ENCODE assay signal across 17 cellular contexts in genomic region chr22:46454910-46455269, GRCh38.
DNase-seq lines count a peak whose midpoint lies in the region; ATAC-seq, FAIRE-seq and TF ChIP-seq lines count a peak whose summit lies in the region.
"Had no signal": no experiment of that assay in that cellular context is flagged by ENCODE, and none has a peak within 500 bp of the region (broad histone marks: within the 10 kb centered on the region; RNA-seq: fewer than 3 reads in every experiment).

No MANE protein-coding gene starts in this region.

- H3K27ac Mint-ChIP-seq in WTC11 = peak overlapping the region; percentile 66; the same call in 1 of the 2 replicates
- H3K27ac Mint-ChIP-seq in T-helper 2 cell treated with Interferon-gamma antibody and Interleukin-4, amounts not matched to agents 5 μg/mL and 100 μg/mL, for 36 hours = no peak overlapping the region
- H3K27ac Mint-ChIP-seq: activated CD8-positive, alpha-beta T cell treated with anti-CD3 and anti-CD28 coated beads, Interleukin-2, amount 10 ng/mL, durations not matched to agents 7 days and 5 days; activated naive CD8-positive, alpha-beta T cell treated with anti-CD3 and anti-CD28 coated beads, Interleukin-2, amount 10 ng/mL, durations not matched to agents 7 days and 5 days had no signal

- H3K4me2 ChIP-seq in IMR-90 (ENCODE audit: low read depth, low read length) (no peak overlapping the region), keratinocyte (ENCODE audit: control insufficient read depth, extremely low read depth, insufficient read depth, low read depth, low read length) (peak overlapping the region; percentile 72)

- TF ChIP-seq CTCF in IMR-90 (conservative IDR thresholded peaks at IDR 0.05; ENCODE audit: low read depth, low read length) (no peak), WTC11 (IDR thresholded peaks at IDR 0.05) (no peak), keratinocyte (optimal IDR thresholded peaks at IDR 0.05 in 1 of 3, IDR thresholded peaks at IDR 0.05 in 1 of 3, conservative IDR thresholded peaks at IDR 0.05 in 1 of 3; ENCODE audit: extremely low read depth in 1 of 3, insufficient read depth in 2 of 3, low read length in 3 of 3) (no peak)

- H4K20me1 ChIP-seq in IMR-90 (ENCODE audit: insufficient read depth, low read length) = no peaks in the 10 kb centered on the region
- H4K20me1 ChIP-seq in keratinocyte (ENCODE audit: control insufficient read depth, extremely low read depth, insufficient read depth, low read length) = peaks cover 4% of the 10 kb centered on the region

- no peaks in the 10 kb centered on the region for H3K36me3 ChIP-seq in IMR-90 (ENCODE audit: control insufficient read depth, insufficient read depth, low read length)
- H3K36me3 ChIP-seq in keratinocyte (ENCODE audit: control insufficient read depth in 2 of 2, extremely low read depth in 1 of 2, insufficient read depth in 2 of 2, low read length in 2 of 2) = peaks cover 8 to 16% of the 10 kb centered on the region in 2 experiments
- H3K36me3 ChIP-seq in small intestine (ENCODE audit: control insufficient read depth in 2 of 2, insufficient read depth in 2 of 2, low read length in 2 of 2) = no peaks in the 10 kb centered on the region

- no peak overlapping the region for H2BK120ac ChIP-seq in IMR-90 (ENCODE audit: low read depth, low read length)

- H3K9me3 ChIP-seq in IMR-90 (ENCODE audit: control insufficient read depth, insufficient read depth, low read length) (no peaks in the 10 kb centered on the region), keratinocyte (ENCODE audit: control insufficient read depth, low read depth, low read length) (no peaks in the 10 kb centered on the region), small intestine (ENCODE audit: control insufficient read depth, low read depth) (no peaks in the 10 kb centered on the region)

- H3K79me1 ChIP-seq in IMR-90 (ENCODE audit: low read depth in 1 of 2, low read length in 2 of 2) = no peaks in the 10 kb centered on the region

- in situ Hi-C loops in ACHN (cut with HindIII; ENCODE audit: low pct_ligation_motif_present, low pct_unique_long_range_greater_than_20kb, low sequenced_read_pairs) (no loop called here), IMR-90 (cut with MboI; ENCODE audit: low sequenced_read_pairs) (no loop called here)

- no peak overlapping the region for H4K91ac ChIP-seq in IMR-90 (ENCODE audit: insufficient read depth, low read depth, low read length)

- no peak for TF ChIP-seq RAD21 in IMR-90 (IDR thresholded peaks at IDR 0.05; ENCODE audit: low read length)

- H3K9me1 ChIP-seq in IMR-90 (ENCODE audit: insufficient read depth, low read length) (no peaks in the 10 kb centered on the region), keratinocyte (ENCODE audit: control insufficient read depth, extremely low read depth, insufficient read depth, low read length) (peaks cover 11% of the 10 kb centered on the region)

- 83% methylated on average over 9 of the region's 10 CpGs; no CpG with 5 or more reads in 1 of the 2 experiments for WGBS in IMR-90 (ENCODE audit: extremely low coverage in 2 of 2, insufficient read length in 1 of 2), 2 experiments
- WGBS in small intestine, 3 donors = 83 to 91% (median 84%) methylated on average over 10 of the region's 10 CpGs

- no peak overlapping the region for H2AK5ac ChIP-seq in IMR-90 (ENCODE audit: low read depth, low read length)

- H4K8ac ChIP-seq in IMR-90 (ENCODE audit: low read depth in 2 of 2, low read length in 2 of 2) = no peak overlapping the region

- peak; percentile 99 for FAIRE-seq in keratinocyte (lab: Jason Lieb, UNC)
- FAIRE-seq in small intestine (lab: Jason Lieb, UNC) = no peak
- FAIRE-seq: GM12878, urothelium cell line had no signal

- no peak overlapping the region for H3K4ac ChIP-seq in IMR-90 (ENCODE audit: low read depth, low read length)

- H2AK9ac ChIP-seq in IMR-90 (replicated peaks; ENCODE audit: low read depth, low read length, poor library complexity) = no peak overlapping the region

- H2BK20ac ChIP-seq in IMR-90 (ENCODE audit: low read depth, low read length) = no peak overlapping the region

- H3K9ac ChIP-seq in IMR-90 (ENCODE audit: low read depth, low read length) (no peak overlapping the region), keratinocyte (ENCODE audit: control insufficient read depth, extremely low read depth, insufficient read depth, low read length) (peak overlapping the region; percentile 81)
- H3K9ac ChIP-seq: GM23248 had no signal

- no peak overlapping the region for H3K27ac ChIP-seq in IMR-90 (ENCODE audit: insufficient read depth, low read length)
- H3K27ac ChIP-seq in keratinocyte (ENCODE audit: control insufficient read depth, insufficient read depth, low read length) = peak overlapping the region; percentile 95
- H3K27ac ChIP-seq in small intestine (ENCODE audit: low read depth in 1 of 2, low read length in 1 of 2) = no peak overlapping the region
- H3K27ac ChIP-seq: GM23248 had no signal

- BruUV-seq in IMR-90 (replicated peaks; lab: Mats Ljungman, UMichigan) = no TSS peak

- TF ChIP-seq POLR2A in IMR-90 (IDR thresholded peaks at IDR 0.05; ENCODE audit: low read depth, low read length) = no peak

- H2AFZ ChIP-seq in IMR-90 (replicated peaks; ENCODE audit: low read length, poor library complexity) (no peak overlapping the region), keratinocyte (ENCODE audit: control insufficient read depth, low read length) (no peak overlapping the region)
- H2AFZ ChIP-seq: GM23248 had no signal

- H3K56ac ChIP-seq in IMR-90 (ENCODE audit: extremely low read depth, insufficient read depth, low read length) = no peak overlapping the region

- peak; percentile 35 for DNase-seq in ACHN
- DNase-seq in IMR-90 = peak; percentile 10
- DNase-seq in WTC11 (ENCODE audit: low spot score) = no peak
- peak; percentile 77 for DNase-seq in keratinocyte (ENCODE audit: low read depth, low spot score)
- DNase-seq in small intestine = no peak
- no peak for DNase-seq in NCI-H2171 (lab: John Stamatoyannopoulos, UW)
- no peak for DNase-seq in T-helper 2 cell
- no peak for DNase-seq in T-helper 2 cell treated with Interferon-gamma antibody and Interleukin-4, amounts not matched to agents 5 μg/mL and 100 μg/mL, for 36 hours (ENCODE audit: low spot score)
- DNase-seq: activated CD8-positive, alpha-beta T cell treated with anti-CD3 and anti-CD28 coated beads, Interleukin-2, amount 10 ng/mL, durations not matched to agents 7 days and 5 days; activated naive CD8-positive, alpha-beta T cell treated with anti-CD3 and anti-CD28 coated beads, Interleukin-2, amount 10 ng/mL, durations not matched to agents 7 days and 5 days; effector CD8-positive, alpha-beta T cell; GM23248; NCI-H446; stimulated activated naive CD8-positive, alpha-beta T cell treated with anti-CD3 and anti-CD28 coated beads, Interleukin-15, amount 100 ng/mL, for 72 hours had no signal

- no peak overlapping the region for H2BK15ac ChIP-seq in IMR-90 (ENCODE audit: low read depth, low read length)

- peaks cover 31% of the 10 kb centered on the region for H3K79me2 ChIP-seq in keratinocyte (ENCODE audit: control insufficient read depth, insufficient read depth, low read length)

- no peaks in the 10 kb centered on the region for H3K9me3 Mint-ChIP-seq in WTC11
- no peaks in the 10 kb centered on the region for H3K9me3 Mint-ChIP-seq in T-helper 2 cell treated with Interferon-gamma antibody and Interleukin-4, amounts not matched to agents 5 μg/mL and 100 μg/mL, for 36 hours
- H3K9me3 Mint-ChIP-seq: activated naive CD8-positive, alpha-beta T cell treated with anti-CD3 and anti-CD28 coated beads, Interleukin-2, amount 10 ng/mL, durations not matched to agents 7 days and 5 days; stimulated activated naive CD8-positive, alpha-beta T cell treated with anti-CD3 and anti-CD28 coated beads, Interleukin-15, amount 100 ng/mL, for 72 hours had no signal

- H3K4me1 ChIP-seq in IMR-90 (ENCODE audit: control insufficient read depth, insufficient read depth, low read length) (0 out of 2 replicates have a peak, but pooled peaks cover 1% of the 10 kb centered on the region), keratinocyte (ENCODE audit: control insufficient read depth, extremely low read depth, insufficient read depth, low read length) (peaks cover 76% of the 10 kb centered on the region), small intestine (ENCODE audit: control insufficient read depth in 2 of 2, insufficient read depth in 1 of 2, low read depth in 1 of 2, low read length in 1 of 2) (no peaks in the 10 kb centered on the region)

- no peaks in the 10 kb centered on the region for H3K36me3 Mint-ChIP-seq in WTC11
- no peaks in the 10 kb centered on the region for H3K36me3 Mint-ChIP-seq in T-helper 2 cell treated with Interferon-gamma antibody and Interleukin-4, amounts not matched to agents 5 μg/mL and 100 μg/mL, for 36 hours (ENCODE audit: low read depth)
- H3K36me3 Mint-ChIP-seq: activated naive CD8-positive, alpha-beta T cell treated with anti-CD3 and anti-CD28 coated beads, Interleukin-2, amount 10 ng/mL, durations not matched to agents 7 days and 5 days had no signal

- no peak overlapping the region for H3K18ac ChIP-seq in IMR-90 (ENCODE audit: low read depth, low read length)

- no peak overlapping the region for H3K23ac ChIP-seq in IMR-90 (ENCODE audit: low read depth, low read length)

- CTCF ChIA-PET in IMR-90 (lab: Yijun Ruan, JAX) (no interaction called here), WTC11 (lab: Charles Lee) (interaction anchor here (1.2 kb wide), 1 partner anchor 87 kb away, joined by 4 read pairs; no protein-coding TSS in a partner anchor)

- intact Hi-C loops in IMR-90 (cut with micrococcal nuclease) = no loop called here

- no peaks in the 10 kb centered on the region for H3K4me1 Mint-ChIP-seq in WTC11
- H3K4me1 Mint-ChIP-seq in T-helper 2 cell treated with Interferon-gamma antibody and Interleukin-4, amounts not matched to agents 5 μg/mL and 100 μg/mL, for 36 hours (ENCODE audit: low read depth) = no peaks in the 10 kb centered on the region
- H3K4me1 Mint-ChIP-seq: activated naive CD8-positive, alpha-beta T cell treated with anti-CD3 and anti-CD28 coated beads, Interleukin-2, amount 10 ng/mL, durations not matched to agents 7 days and 5 days; stimulated activated naive CD8-positive, alpha-beta T cell treated with anti-CD3 and anti-CD28 coated beads, Interleukin-15, amount 100 ng/mL, for 72 hours had no signal

- POLR2A ChIA-PET in IMR-90 (lab: Charles Lee; ENCODE audit: unreplicated experiment) = no interaction called here
- POLR2A ChIA-PET in WTC11 (lab: Charles Lee) = no interaction called here

- H3K27me3 ChIP-seq in IMR-90 (ENCODE audit: control insufficient read depth, insufficient read depth, low read length) = peaks cover 50% of the 10 kb centered on the region
- no peaks in the 10 kb centered on the region for H3K27me3 ChIP-seq in keratinocyte (ENCODE audit: control insufficient read depth, extremely low read depth, insufficient read depth, low read length)
- H3K27me3 ChIP-seq in small intestine (ENCODE audit: control insufficient read depth in 2 of 2, insufficient read depth in 2 of 2, low read length in 2 of 2) = peaks cover 0 to 5% of the 10 kb centered on the region in 2 donors

- no peak overlapping the region for H3K4me3 Mint-ChIP-seq in WTC11
- no peak overlapping the region for H3K4me3 Mint-ChIP-seq in T-helper 2 cell treated with Interferon-gamma antibody and Interleukin-4, amounts not matched to agents 5 μg/mL and 100 μg/mL, for 36 hours
- H3K4me3 Mint-ChIP-seq: activated CD8-positive, alpha-beta T cell treated with anti-CD3 and anti-CD28 coated beads, Interleukin-2, amount 10 ng/mL, durations not matched to agents 7 days and 5 days; activated naive CD8-positive, alpha-beta T cell treated with anti-CD3 and anti-CD28 coated beads, Interleukin-2, amount 10 ng/mL, durations not matched to agents 7 days and 5 days; stimulated activated naive CD8-positive, alpha-beta T cell treated with anti-CD3 and anti-CD28 coated beads, Interleukin-15, amount 100 ng/mL, for 72 hours had no signal

- dilution Hi-C loops in IMR-90 (cut with HindIII; ENCODE audit: low sequenced_read_pairs, unreplicated experiment) (no loop called here), keratinocyte (cut with MboI; ENCODE audit: extremely low pct_ligation_motif_present, low sequenced_read_pairs) (no loop called here)

- no peak overlapping the region for H3K4me3 ChIP-seq in IMR-90 (ENCODE audit: insufficient read depth, low read depth, low read length)
- no peak overlapping the region for H3K4me3 ChIP-seq in keratinocyte (ENCODE audit: control insufficient read depth in 2 of 3, extremely low read depth in 1 of 3, insufficient read depth in 2 of 3, low read depth in 1 of 3, low read length in 3 of 3)
- no peak overlapping the region for H3K4me3 ChIP-seq in small intestine (ENCODE audit: low read depth in 1 of 2, low read length in 2 of 2)
- H3K4me3 ChIP-seq: GM12878, GM23248 had no signal

- H3K14ac ChIP-seq in IMR-90 (replicated peaks; ENCODE audit: low read depth, low read length) = no peak overlapping the region

- H3K27me3 Mint-ChIP-seq in WTC11 (ENCODE audit: low read depth) = no peaks in the 10 kb centered on the region
- H3K27me3 Mint-ChIP-seq in T-helper 2 cell treated with Interferon-gamma antibody and Interleukin-4, amounts not matched to agents 5 μg/mL and 100 μg/mL, for 36 hours (ENCODE audit: low read depth) = no peaks in the 10 kb centered on the region
- H3K27me3 Mint-ChIP-seq: activated naive CD8-positive, alpha-beta T cell treated with anti-CD3 and anti-CD28 coated beads, Interleukin-2, amount 10 ng/mL, durations not matched to agents 7 days and 5 days had no signal

- H2BK5ac ChIP-seq in IMR-90 (ENCODE audit: low read depth, low read length, poor library complexity, severe bottlenecking) = no peak overlapping the region

- no peak for ATAC-seq in IMR-90 (ENCODE audit: low read depth)
- no peak for ATAC-seq in WTC11
- ATAC-seq: activated CD8-positive, alpha-beta T cell treated with anti-CD3 and anti-CD28 coated beads, Interleukin-2, amount 10 ng/mL, durations not matched to agents 7 days and 5 days; GM12878; SK-N-SH treated with all-trans-retinoic acid at 6 μM for 48 hours; stimulated activated naive CD8-positive, alpha-beta T cell treated with anti-CD3 and anti-CD28 coated beads, Interleukin-15, amount 100 ng/mL, for 72 hours had no signal

- H4K5ac ChIP-seq in IMR-90 (ENCODE audit: low read depth, low read length) = no peak overlapping the region

Comparison
In these comparisons a context has a peak if more than half of its experiments do, and no peak if none do; other contexts are left out.
1. DNase-seq: peak in ACHN (single experiment), IMR-90 (single experiment) and keratinocyte (single experiment); none in WTC11 (single experiment), small intestine (single experiment), NCI-H2171 (single experiment), T-helper 2 cell (0 of 5) and T-helper 2 cell treated with Interferon-gamma antibody and Interleukin-4, amounts not matched to agents 5 μg/mL and 100 μg/mL, for 36 hours (single experiment).